In the genomic region with DNA sequence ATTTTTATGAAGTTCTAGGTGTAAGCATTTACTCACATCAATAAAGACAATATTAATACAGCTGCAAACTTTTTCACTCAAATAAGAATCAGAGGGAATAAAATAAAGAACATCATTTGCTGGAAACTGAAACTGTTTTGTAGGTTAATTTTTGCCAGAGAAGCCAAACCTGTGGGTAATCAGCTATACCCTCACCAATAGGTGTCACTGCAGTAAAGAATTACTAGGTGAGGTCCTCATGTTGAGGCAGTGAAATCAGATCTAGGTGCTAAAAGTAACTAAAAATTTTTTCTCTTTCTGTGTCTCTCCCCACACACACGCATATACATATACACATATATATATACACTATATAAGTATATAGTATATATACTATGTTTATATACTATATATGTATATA, we compare ENCODE assay signal across 8 cellular contexts.
DNase-seq lines count a peak whose midpoint lies in the region; ATAC-seq and TF ChIP-seq lines count a peak whose summit lies in the region.

No MANE protein-coding gene starts in this region.

- peak; percentile 67 for ATAC-seq in GM21576 (IDR thresholded peaks at IDR 0.05; ENCODE audit: unreplicated experiment)
- ATAC-seq in stimulated activated naive B cell treated with anti-CD40 and anti-IgM and Interleukin-4, amounts not matched to agents 10 μg/mL and 1 μg/mL and 100 μg/mL, for 72 hours (replicated peaks): no peak

- TF ChIP-seq CTCF in LNCAP (IDR thresholded peaks at IDR 0.05) (peak; percentile 69), fibroblast of mammary gland (conservative IDR thresholded peaks at IDR 0.05; ENCODE audit: control insufficient read depth, insufficient read depth, low read depth, low read length) (peak; percentile 10)

- H3K4me1 Mint-ChIP-seq in stimulated activated naive B cell treated with anti-CD40 and anti-IgM and Interleukin-4, amounts not matched to agents 10 μg/mL and 1 μg/mL and 100 μg/mL, for 72 hours: no peaks in the 10 kb centered on the region

- H3K27ac Mint-ChIP-seq in stimulated activated naive B cell treated with anti-CD40 and anti-IgM and Interleukin-4, amounts not matched to agents 10 μg/mL and 1 μg/mL and 100 μg/mL, for 72 hours: no peak overlapping the region

- H3K36me3 Mint-ChIP-seq in stimulated activated naive B cell treated with anti-CD40 and anti-IgM and Interleukin-4, amounts not matched to agents 10 μg/mL and 1 μg/mL and 100 μg/mL, for 72 hours: no peaks in the 10 kb centered on the region

- H3K4me3 Mint-ChIP-seq in stimulated activated naive B cell treated with anti-CD40 and anti-IgM and Interleukin-4, amounts not matched to agents 10 μg/mL and 1 μg/mL and 100 μg/mL, for 72 hours: no peak overlapping the region

- H3K27me3 Mint-ChIP-seq in stimulated activated naive B cell treated with anti-CD40 and anti-IgM and Interleukin-4, amounts not matched to agents 10 μg/mL and 1 μg/mL and 100 μg/mL, for 72 hours: no peaks in the 10 kb centered on the region

- DNase-seq in GM04504 (ENCODE audit: low read depth): peak; percentile 16
- DNase-seq in fibroblast of mammary gland (ENCODE audit: low read depth): no peak
- DNase-seq in NOMO-1 treated with DMSO at 0.1 percent for 48 hours (lab: John Stamatoyannopoulos, UW; ENCODE audit: unreplicated experiment): no peak
- no peak for DNase-seq in NCI-H1930 (lab: John Stamatoyannopoulos, UW)
- DNase-seq in GF-D8 (lab: John Stamatoyannopoulos, UW): no peak
- DNase-seq in stimulated activated naive B cell treated with anti-CD40 and anti-IgM and Interleukin-4, amounts not matched to agents 10 μg/mL and 1 μg/mL and 100 μg/mL, for 72 hours: no peak

- H3K9me3 Mint-ChIP-seq in stimulated activated naive B cell treated with anti-CD40 and anti-IgM and Interleukin-4, amounts not matched to agents 10 μg/mL and 1 μg/mL and 100 μg/mL, for 72 hours: no peaks in the 10 kb centered on the region

- H3K4me3 ChIP-seq in fibroblast of mammary gland (ENCODE audit: control insufficient read depth, low read depth, low read length): no peak overlapping the region
